Comparison of ENCODE assay signal across 1 cellular context in the genomic region with DNA sequence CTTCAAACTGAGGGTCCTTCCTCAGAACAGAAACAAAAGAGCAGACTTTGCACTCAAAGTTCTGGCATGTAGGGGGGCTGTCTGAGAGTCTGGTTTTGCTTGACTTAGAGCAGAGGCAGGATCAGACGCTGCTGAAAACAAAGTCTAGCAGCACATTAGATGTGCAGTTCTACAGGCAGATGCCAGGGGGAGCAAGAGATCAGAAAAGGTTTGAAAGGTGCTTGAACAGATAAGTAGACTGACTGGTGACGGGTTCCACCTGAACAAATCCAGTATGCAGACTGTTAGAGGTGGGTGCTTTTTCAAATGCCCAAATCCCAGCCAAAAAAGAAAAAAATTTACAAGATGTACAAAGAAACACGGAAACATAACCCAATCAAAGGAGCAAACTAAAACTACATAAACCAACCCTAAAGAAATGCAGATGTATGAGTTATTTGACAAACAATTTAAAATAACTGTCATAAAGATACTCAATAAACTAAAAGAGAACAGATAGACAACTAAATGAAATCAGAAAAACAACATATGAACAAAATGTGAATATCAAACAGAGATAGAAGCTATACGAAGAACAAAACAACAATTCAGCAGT.
TF ChIP-seq lines count a peak whose summit lies in the region.

No MANE protein-coding gene starts in this region.

TF ChIP-seq in HepG2, 621 proteins besides CTCF, POLR2A, EP300 and RAD21 (continued from another document):
- TF ChIP-seq, protein P1, sequence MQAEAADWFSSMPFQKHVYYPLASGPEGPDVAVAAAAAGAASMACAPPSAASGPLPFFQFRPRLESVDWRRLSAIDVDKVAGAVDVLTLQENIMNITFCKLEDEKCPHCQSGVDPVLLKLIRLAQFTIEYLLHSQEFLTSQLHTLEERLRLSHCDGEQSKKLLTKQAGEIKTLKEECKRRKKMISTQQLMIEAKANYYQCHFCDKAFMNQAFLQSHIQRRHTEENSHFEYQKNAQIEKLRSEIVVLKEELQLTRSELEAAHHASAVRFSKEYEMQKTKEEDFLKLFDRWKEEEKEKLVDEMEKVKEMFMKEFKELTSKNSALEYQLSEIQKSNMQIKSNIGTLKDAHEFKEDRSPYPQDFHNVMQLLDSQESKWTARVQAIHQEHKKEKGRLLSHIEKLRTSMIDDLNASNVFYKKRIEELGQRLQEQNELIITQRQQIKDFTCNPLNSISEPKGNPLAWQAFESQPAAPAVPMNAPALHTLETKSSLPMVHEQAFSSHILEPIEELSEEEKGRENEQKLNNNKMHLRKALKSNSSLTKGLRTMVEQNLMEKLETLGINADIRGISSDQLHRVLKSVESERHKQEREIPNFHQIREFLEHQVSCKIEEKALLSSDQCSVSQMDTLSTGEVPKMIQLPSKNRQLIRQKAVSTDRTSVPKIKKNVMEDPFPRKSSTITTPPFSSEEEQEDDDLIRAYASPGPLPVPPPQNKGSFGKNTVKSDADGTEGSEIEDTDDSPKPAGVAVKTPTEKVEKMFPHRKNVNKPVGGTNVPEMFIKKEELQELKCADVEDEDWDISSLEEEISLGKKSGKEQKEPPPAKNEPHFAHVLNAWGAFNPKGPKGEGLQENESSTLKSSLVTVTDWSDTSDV (CRISPR knock-in tag; IDR thresholded peaks at IDR 0.05), result no peak
- 0 out of 2 replicates have a peak, but pooled peaks have one; percentile 19 for TF ChIP-seq NCOA2 (CRISPR knock-in tag; IDR thresholded peaks at IDR 0.05)
- peak; percentile 26 for TF ChIP-seq TEAD3 (CRISPR knock-in tag; optimal IDR thresholded peaks at IDR 0.05; ENCODE audit: borderline replicate concordance)
- TF ChIP-seq XRCC5 (optimal IDR thresholded peaks at IDR 0.05; ENCODE audit: low read length), result peak; percentile 23
- no peak for TF ChIP-seq ZFP82 (CRISPR knock-in tag; IDR thresholded peaks at IDR 0.05; ENCODE audit: borderline replicate concordance)
- peak; percentile 76 for TF ChIP-seq STAG1 (CRISPR knock-in tag; IDR thresholded peaks at IDR 0.05)
- TF ChIP-seq, protein P2, sequence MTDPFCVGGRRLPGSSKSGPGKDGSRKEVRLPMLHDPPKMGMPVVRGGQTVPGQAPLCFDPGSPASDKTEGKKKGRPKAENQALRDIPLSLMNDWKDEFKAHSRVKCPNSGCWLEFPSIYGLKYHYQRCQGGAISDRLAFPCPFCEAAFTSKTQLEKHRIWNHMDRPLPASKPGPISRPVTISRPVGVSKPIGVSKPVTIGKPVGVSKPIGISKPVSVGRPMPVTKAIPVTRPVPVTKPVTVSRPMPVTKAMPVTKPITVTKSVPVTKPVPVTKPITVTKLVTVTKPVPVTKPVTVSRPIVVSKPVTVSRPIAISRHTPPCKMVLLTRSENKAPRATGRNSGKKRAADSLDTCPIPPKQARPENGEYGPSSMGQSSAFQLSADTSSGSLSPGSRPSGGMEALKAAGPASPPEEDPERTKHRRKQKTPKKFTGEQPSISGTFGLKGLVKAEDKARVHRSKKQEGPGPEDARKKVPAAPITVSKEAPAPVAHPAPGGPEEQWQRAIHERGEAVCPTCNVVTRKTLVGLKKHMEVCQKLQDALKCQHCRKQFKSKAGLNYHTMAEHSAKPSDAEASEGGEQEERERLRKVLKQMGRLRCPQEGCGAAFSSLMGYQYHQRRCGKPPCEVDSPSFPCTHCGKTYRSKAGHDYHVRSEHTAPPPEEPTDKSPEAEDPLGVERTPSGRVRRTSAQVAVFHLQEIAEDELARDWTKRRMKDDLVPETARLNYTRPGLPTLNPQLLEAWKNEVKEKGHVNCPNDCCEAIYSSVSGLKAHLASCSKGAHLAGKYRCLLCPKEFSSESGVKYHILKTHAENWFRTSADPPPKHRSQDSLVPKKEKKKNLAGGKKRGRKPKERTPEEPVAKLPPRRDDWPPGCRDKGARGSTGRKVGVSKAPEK (CRISPR knock-in tag; IDR thresholded peaks at IDR 0.05; ENCODE audit: borderline replicate concordance), result no peak
- no peak for TF ChIP-seq YY1 (IDR thresholded peaks at IDR 0.05; ENCODE audit: insufficient read depth, insufficient replicate concordance, low read depth, low read length)
- TF ChIP-seq TCF7L2 (IDR thresholded peaks at IDR 0.05; ENCODE audit: low read depth, low read length), result no peak
- 0 out of 2 replicates have a peak, but pooled peaks have one; percentile 18 for TF ChIP-seq THAP11 (CRISPR knock-in tag; IDR thresholded peaks at IDR 0.05)
- TF ChIP-seq SMC3 (IDR thresholded peaks at IDR 0.05; ENCODE audit: low read length), result peak; percentile 79
